Comparison of ENCODE assay signal across 1 cellular context in the genomic region with DNA sequence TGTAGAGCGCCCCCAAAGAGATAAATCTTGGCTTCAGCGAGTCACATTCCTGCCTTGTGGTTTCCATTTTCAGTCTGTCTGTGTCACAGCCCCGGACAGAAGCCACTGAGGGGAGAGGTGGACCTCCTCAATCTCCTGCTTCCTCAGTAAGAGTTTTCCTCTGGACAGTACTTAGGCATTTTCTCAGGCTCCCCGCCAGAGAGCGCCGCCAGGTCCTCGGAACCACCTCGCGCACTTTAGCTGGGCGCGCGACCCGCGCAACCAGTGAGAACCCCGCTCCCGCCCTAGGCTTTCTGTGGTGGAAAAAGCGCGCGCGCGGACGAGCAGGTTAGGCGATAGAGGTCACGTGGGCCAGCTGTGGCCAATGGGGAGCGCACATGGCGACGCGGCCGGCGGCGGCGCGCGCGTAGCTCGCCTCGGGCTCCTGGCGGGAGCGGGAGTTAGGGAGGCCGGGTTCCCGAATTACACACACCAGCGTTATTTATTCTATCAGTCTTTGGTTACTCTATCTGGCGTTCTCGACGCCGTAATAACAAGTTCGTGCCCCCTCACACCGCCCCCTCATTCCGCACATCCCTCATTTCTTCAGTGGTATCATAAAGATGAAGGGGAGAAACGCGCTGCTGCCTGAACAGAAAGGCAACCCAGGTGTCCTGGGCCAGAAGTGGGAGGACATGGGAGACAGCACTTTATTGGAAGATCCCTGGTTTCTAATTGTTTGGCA.
TF ChIP-seq lines count a peak whose summit lies in the region.

No MANE protein-coding gene starts in this region.

TF ChIP-seq in K562, 482 proteins besides CTCF, POLR2A, EP300 and RAD21 (continued from another document and continues in another):
- TF ChIP-seq ETV5 (CRISPR knock-in tag; IDR thresholded peaks at IDR 0.05; ENCODE audit: low read depth) (0 out of 2 replicates have a peak, but pooled peaks have one; percentile 64), HNRNPH1 (optimal IDR thresholded peaks at IDR 0.05; ENCODE audit: low read depth, low read length) (no peak), ZNF717 (CRISPR knock-in tag; IDR thresholded peaks at IDR 0.05) (no peak), RB1 (IDR thresholded peaks at IDR 0.05; ENCODE audit: low read depth) (peak; percentile 100), ZNF407 (IDR thresholded peaks at IDR 0.05; ENCODE audit: low read depth) (no peak), ZFP36 (IDR thresholded peaks at IDR 0.05; ENCODE audit: low read depth, low read length, partially characterized antibody) (no peak), JUN (IDR thresholded peaks at IDR 0.05; ENCODE audit: borderline replicate concordance, low read depth, low read length) (peak; percentile 70; the same call in 1 of the 2 replicates), JUN (CRISPR knock-in tag; IDR thresholded peaks at IDR 0.05; ENCODE audit: borderline replicate concordance) (no peak), MAZ (CRISPR knock-in tag; conservative IDR thresholded peaks at IDR 0.05 in 1 of 2, IDR thresholded peaks at IDR 0.05 in 1 of 2) (peak; percentile 84 to 90), RNF2 (IDR thresholded peaks at IDR 0.05) (peak; percentile 80; the same call in 1 of the 2 replicates), TAF1 (IDR thresholded peaks at IDR 0.05; ENCODE audit: control insufficient read depth, extremely low read depth, insufficient read depth, low read length, severe bottlenecking) (peak; percentile 65), ZBTB40 (IDR thresholded peaks at IDR 0.05) (0 out of 2 replicates have a peak, but pooled peaks have one; percentile 32), ZBTB40 (CRISPR knock-in tag; IDR thresholded peaks at IDR 0.05) (no peak), GATA2 (CRISPR knock-in tag; IDR thresholded peaks at IDR 0.05) (no peak), RCOR1 (IDR thresholded peaks at IDR 0.05; ENCODE audit: borderline replicate concordance in 1 of 2, low read depth in 2 of 2, low read length in 2 of 2) (peak in 1 of 2 experiments; percentile 73; a peak in 3 of 4 replicates), MTA2 (IDR thresholded peaks at IDR 0.05; ENCODE audit: low read depth) (peak; percentile 19), ZNF778 (CRISPR knock-in tag; IDR thresholded peaks at IDR 0.05) (no peak), RFX1 (IDR thresholded peaks at IDR 0.05) (no peak), RFX7 (CRISPR knock-in tag; IDR thresholded peaks at IDR 0.05) (0 out of 2 replicates have a peak, but pooled peaks have one; percentile 40), TEAD1 (CRISPR knock-in tag; IDR thresholded peaks at IDR 0.05) (peak; percentile 55 to 95; a peak in 3 of 4 replicates), PREB (CRISPR knock-in tag; IDR thresholded peaks at IDR 0.05) (peak; percentile 22; the same call in 1 of the 2 replicates), GMEB1 (CRISPR knock-in tag; IDR thresholded peaks at IDR 0.05) (peak; percentile 91), ZNF175 (CRISPR knock-in tag; IDR thresholded peaks at IDR 0.05; ENCODE audit: low read depth) (peak; percentile 82; the same call in 1 of the 2 replicates)
- TF ChIP-seq, protein P1, sequence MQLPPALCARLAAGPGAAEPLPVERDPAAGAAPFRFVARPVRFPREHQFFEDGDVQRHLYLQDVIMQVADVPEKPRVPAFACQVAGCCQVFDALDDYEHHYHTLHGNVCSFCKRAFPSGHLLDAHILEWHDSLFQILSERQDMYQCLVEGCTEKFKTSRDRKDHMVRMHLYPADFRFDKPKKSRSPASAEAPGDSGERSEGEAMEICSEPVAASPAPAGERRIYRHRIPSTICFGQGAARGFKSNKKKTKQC (CRISPR knock-in tag; IDR thresholded peaks at IDR 0.05) = peak; percentile 40; the same call in 1 of the 2 replicates
- TF ChIP-seq, protein P2, sequence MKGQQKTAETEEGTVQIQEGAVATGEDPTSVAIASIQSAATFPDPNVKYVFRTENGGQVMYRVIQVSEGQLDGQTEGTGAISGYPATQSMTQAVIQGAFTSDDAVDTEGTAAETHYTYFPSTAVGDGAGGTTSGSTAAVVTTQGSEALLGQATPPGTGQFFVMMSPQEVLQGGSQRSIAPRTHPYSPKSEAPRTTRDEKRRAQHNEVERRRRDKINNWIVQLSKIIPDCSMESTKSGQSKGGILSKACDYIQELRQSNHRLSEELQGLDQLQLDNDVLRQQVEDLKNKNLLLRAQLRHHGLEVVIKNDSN (CRISPR knock-in tag; IDR thresholded peaks at IDR 0.05) = peak; percentile 99
